Comparison of ENCODE assay signal across 11 cellular contexts in the genomic region with DNA sequence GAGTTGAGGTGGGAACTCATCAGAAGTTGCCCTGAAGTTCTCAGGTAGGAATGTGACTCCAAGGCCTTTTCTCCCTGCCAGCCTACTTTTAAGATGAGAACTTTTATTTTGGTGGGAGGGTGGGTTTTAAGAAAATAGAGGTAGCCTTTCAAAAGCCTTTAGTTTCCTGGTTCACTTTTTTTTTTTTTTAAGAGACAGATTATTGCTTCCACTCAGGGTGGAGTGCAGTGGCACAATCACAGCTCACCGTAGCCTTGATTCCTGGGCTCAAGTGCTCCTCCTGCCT. TPM values are rescaled to one million over a fixed set of nuclear protein-coding genes. Genes with fewer than 3 reads are reported as not detected.
DNase-seq lines count a peak whose midpoint lies in the region; ATAC-seq, FAIRE-seq and TF ChIP-seq lines count a peak whose summit lies in the region.
"Had no signal": no experiment of that assay in that cellular context is flagged by ENCODE, and none has a peak within 500 bp of the region (broad histone marks: within the 10 kb centered on the region; RNA-seq: fewer than 3 reads in every experiment).

No MANE protein-coding gene starts in this region.

- no peak overlapping the region for H3K9ac ChIP-seq in Loucy (ENCODE audit: low read depth, low read length, poor library complexity, severe bottlenecking)

- H3K27me3 ChIP-seq in Caco-2 (replicated peaks; ENCODE audit: control insufficient read depth, insufficient read depth, low read length) (no peaks in the 10 kb centered on the region), Loucy (ENCODE audit: insufficient read depth, low read length, poor library complexity, severe bottlenecking) (no peaks in the 10 kb centered on the region), pancreas (no peaks in the 10 kb centered on the region)

- no peaks in the 10 kb centered on the region for H3K36me3 ChIP-seq in Caco-2 (ENCODE audit: control insufficient read depth, insufficient read depth, low read length)
- H3K36me3 ChIP-seq in Loucy (ENCODE audit: insufficient read depth, low read length), result no peaks in the 10 kb centered on the region
- H3K36me3 ChIP-seq in pancreas, result no peaks in the 10 kb centered on the region

- H3K4me3 ChIP-seq in Caco-2 (ENCODE audit: low read depth, low read length) (no peak overlapping the region), Loucy (ENCODE audit: low read length, poor library complexity, severe bottlenecking) (peak overlapping the region; percentile 83), pancreas (peak overlapping the region in 3 of 4 donors; percentile 64 to 84 (median 64))

- no peak for ATAC-seq in pancreas

- H3K36me3 Mint-ChIP-seq in Caco-2 (ENCODE audit: insufficient read depth, unreplicated experiment) (peaks cover 10% of the 10 kb centered on the region), endothelial cell (ENCODE audit: low read depth, unreplicated experiment) (peaks cover 1% of the 10 kb centered on the region)

- H3K27ac ChIP-seq in pancreas, result peak overlapping the region in 3 of 4 donors; percentile 95 to 96 (median 95)

- peaks cover 10% of the 10 kb centered on the region; the same call in 1 of the 2 replicates for H3K4me1 ChIP-seq in Caco-2
- H3K4me1 ChIP-seq in Loucy (ENCODE audit: insufficient read depth, low read length, poor library complexity, severe bottlenecking), result peaks cover 20% of the 10 kb centered on the region
- H3K4me1 ChIP-seq in pancreas, result peaks cover 0 to 14% (median 0%) of the 10 kb centered on the region in 3 donors

- WGBS in pancreas, 2 donors, result 25 to 69% methylated on average over 1 of the region's 1 CpG

- H3K9me3 ChIP-seq in Caco-2, result no peaks in the 10 kb centered on the region
- no peaks in the 10 kb centered on the region for H3K9me3 ChIP-seq in Loucy (ENCODE audit: insufficient read depth, low read depth, low read length)
- no peaks in the 10 kb centered on the region for H3K9me3 ChIP-seq in pancreas

- H3K79me2 ChIP-seq in Loucy (ENCODE audit: insufficient read depth, low read length), result no peaks in the 10 kb centered on the region

- DNase-seq in Caco-2 (no peak), endothelial cell (ENCODE audit: low spot score) (no peak), pancreas (no peak), kidney tubule cell (ENCODE audit: low spot score) (no peak), DMS79 treated with DMSO at 0.1 percent for 48 hours (lab: John Stamatoyannopoulos, UW) (no peak), HEK293T (ENCODE audit: extremely low spot score) (no peak), C1 segment of cervical spinal cord (lab: John Stamatoyannopoulos, UW) (no peak)
- DNase-seq: activated CD4-positive, CD25-positive, alpha-beta regulatory T cell treated with anti-CD3 and anti-CD28 coated beads, Interleukin-2, amount 50 U/mL, for 72 hours; NCI-H1694 had no signal

- H3K9me3 Mint-ChIP-seq in Caco-2 (ENCODE audit: unreplicated experiment) (no peaks in the 10 kb centered on the region), endothelial cell (ENCODE audit: unreplicated experiment) (no peaks in the 10 kb centered on the region)

- H2AFZ ChIP-seq in Loucy (ENCODE audit: low read length), result no peak overlapping the region

- no peaks in the 10 kb centered on the region for H4K20me1 ChIP-seq in Loucy (ENCODE audit: insufficient read depth, low read length, poor library complexity, severe bottlenecking)

- POLR2A ChIA-PET in Caco-2 (lab: Charles Lee), result no interaction called here
- POLR2A ChIA-PET in HEK293T (lab: Yijun Ruan, JAX), result interaction anchor here (1.1 kb wide), 1 partner anchor 77 kb away, joined by 3 read pairs; a partner anchor contains a TSS

- TF ChIP-seq CTCF in Caco-2 (IDR thresholded peaks at IDR 0.05; ENCODE audit: insufficient read depth in 1 of 2, low read depth in 1 of 2, low read length in 1 of 2, severe bottlenecking in 1 of 2, unreplicated experiment in 1 of 2) (no peak), Loucy (conservative IDR thresholded peaks at IDR 0.05; ENCODE audit: low read length) (no peak), endothelial cell (IDR thresholded peaks at IDR 0.05; ENCODE audit: unreplicated experiment) (no peak), pancreas (IDR thresholded peaks at IDR 0.05) (no peak)

- FAIRE-seq in pancreas (lab: Jason Lieb, UNC), result no peak

- H3K27ac Mint-ChIP-seq in Caco-2 (ENCODE audit: unreplicated experiment) (no peak overlapping the region), endothelial cell (ENCODE audit: unreplicated experiment) (no peak overlapping the region)

- BruUV-seq in Caco-2 (replicated peaks; lab: Mats Ljungman, UMichigan), result no TSS peak

- CTCF ChIA-PET in Caco-2 (lab: Charles Lee) (interaction anchor here (0.7 to 1.1 kb wide), 2 partner anchors 9 to 54 kb away, joined by 3 read pairs; a partner anchor contains a TSS), HEK293T (lab: Yijun Ruan, JAX) (interaction anchor here (0.6 to 2.3 kb wide), 3 partner anchors 9 to 182 kb away, joined by 3 to 8 read pairs (median 3); no protein-coding TSS in a partner anchor)

- no peaks in the 10 kb centered on the region for H3K9me2 ChIP-seq in Loucy (replicated peaks; ENCODE audit: low read depth, low read length)

- H3K4me3 Mint-ChIP-seq in Caco-2 (ENCODE audit: unreplicated experiment), result peak overlapping the region; percentile 93
- peak overlapping the region; percentile 71 for H3K4me3 Mint-ChIP-seq in endothelial cell (ENCODE audit: unreplicated experiment)

- peak overlapping the region; percentile 82 for H3K4me2 ChIP-seq in Loucy (ENCODE audit: low read depth, low read length, poor library complexity, severe bottlenecking)

- H3K27me3 Mint-ChIP-seq in Caco-2 (ENCODE audit: insufficient read depth, unreplicated experiment) (no peaks in the 10 kb centered on the region), endothelial cell (ENCODE audit: unreplicated experiment) (peaks cover 6% of the 10 kb centered on the region)

- no peaks in the 10 kb centered on the region; the same call in 1 of the 2 replicates for H3F3A ChIP-seq in Loucy (ENCODE audit: low read depth)

- H3K4me1 Mint-ChIP-seq in Caco-2 (ENCODE audit: low read depth, unreplicated experiment) (no peaks in the 10 kb centered on the region), endothelial cell (ENCODE audit: unreplicated experiment) (peaks cover 13% of the 10 kb centered on the region)

- intact Hi-C loops in Caco-2 (cut with micrococcal nuclease; ENCODE audit: unreplicated experiment) (loop anchor here (5.0 kb wide), 1 partner anchor 35 kb away; a partner anchor contains a TSS), pancreas (cut with DNase I) (no loop called here)

TF ChIP-seq in HEK293T, 16 proteins besides CTCF, POLR2A, EP300 and RAD21:
- TF ChIP-seq L3MBTL2 (conservative IDR thresholded peaks at IDR 0.05) (no peak), FOXM1 (IDR thresholded peaks at IDR 0.05; ENCODE audit: borderline replicate concordance) (no peak), NFRKB (IDR thresholded peaks at IDR 0.05) (no peak), CTBP1 (IDR thresholded peaks at IDR 0.05; ENCODE audit: borderline replicate concordance) (no peak), TARDBP (IDR thresholded peaks at IDR 0.05) (no peak), FOXA1 (IDR thresholded peaks at IDR 0.05) (no peak)

RNA-seq across cellular contexts. Expression of a gene that starts 3.0 kb away (rescaled TPM):
- total RNA-seq in Caco-2 (2022) (not detected in 2 replicates), endothelial cell (ENCODE audit: unreplicated experiment) (not detected), pancreas (not detected)
- not detected for polyA plus RNA-seq in pancreas
- total RNA-seq: Daoy had no signal

RNA-seq across cellular contexts. Expression of a gene that starts 7.9 kb away (rescaled TPM):
- total RNA-seq in Caco-2 (2022), result 38.3 and 47.1 TPM in 2 replicates
- 29.5 TPM for total RNA-seq in endothelial cell (ENCODE audit: unreplicated experiment)
- total RNA-seq in pancreas, result 10 to 100 TPM in 4 of 6 donors, 1 to 10 TPM in 2; 7.9 to 24.3 (median 15.1) TPM
- polyA plus RNA-seq in pancreas, result 10 to 100 TPM; 17.2 TPM

RNA-seq across cellular contexts. Expression of a gene that starts 10.0 kb away (rescaled TPM):
- 5.2 TPM in 2 replicates for total RNA-seq in Caco-2 (2022)
- not detected for total RNA-seq in endothelial cell (ENCODE audit: unreplicated experiment)
- total RNA-seq in pancreas, result 1 to 10 TPM; 6.4 to 9.4 (median 7.4) TPM
- 10 to 100 TPM; 13.3 to 21.4 TPM for polyA plus RNA-seq in pancreas

RNA-seq across cellular contexts. Expression of a gene that starts 20.7 kb away (rescaled TPM):
- total RNA-seq in Caco-2 (2022) (25.9 TPM in 2 replicates), endothelial cell (ENCODE audit: unreplicated experiment) (0.90 TPM), pancreas (10 to 100 TPM in 5 of 6 donors, 1 to 10 TPM in 1; 5.6 to 21.2 (median 15.9) TPM)
- polyA plus RNA-seq in pancreas, result 100 to 1,000 TPM in 1 of 2 donors, 10 to 100 TPM in 1; 61.9 to 155 TPM

RNA-seq across cellular contexts. Expression of a gene that starts 34.9 kb away (rescaled TPM):
- total RNA-seq in Caco-2 (2022), result 46.4 and 51.9 TPM in 2 replicates
- 122 TPM for total RNA-seq in endothelial cell (ENCODE audit: unreplicated experiment)
- 10 to 100 TPM; 25.3 to 42.9 (median 35.5) TPM for total RNA-seq in pancreas
- 10 to 100 TPM; 27.5 to 28.2 TPM for polyA plus RNA-seq in pancreas
